ENCODE assay signal across 30 cellular contexts in genomic region chr4:6525474-6525873, GRCh38. TPM values are rescaled to one million over a fixed set of nuclear protein-coding genes. Genes with fewer than 3 reads are reported as not detected.
"Had no signal": no experiment of that assay in that cellular context is flagged by ENCODE, and none has a peak within 500 bp of the region (broad histone marks: within the 10 kb centered on the region; RNA-seq: fewer than 3 reads in every experiment).

No MANE protein-coding gene starts in this region.

- DNase-seq: Karpas-422, KBM-7, MM.1S, MV-4-11, NCI-H1092, NCI-H1105, NCI-H1417 treated with DMSO at 0.1 percent for 48 hours, NCI-H1436 treated with DMSO at 0.1 percent for 48 hours, NCI-H1694 treated with DMSO at 0.1 percent for 48 hours, NCI-H187 treated with DMSO at 0.1 percent for 48 hours, NCI-H2029, NCI-H2081, NCI-H2171 treated with DMSO at 0.1 percent for 48 hours, NCI-H2227 treated with DMSO at 0.1 percent for 48 hours, NCI-H345, NCI-H446, NCI-H510A, NCI-H524, NCI-H69, NCI-H748 treated with DMSO at 0.1 percent for 48 hours, NCI-H82, PC-9, SHP77, SIG-M5, SJCRH30, SW 1271 had no signal

- H3K9ac ChIP-seq: KMS-11 had no signal

- H3K4me3 ChIP-seq: PC-9, SJCRH30, SK-N-MC had no signal

- H3K27ac ChIP-seq: KMS-11, PC-9, RWPE1, SJCRH30, SK-N-MC had no signal

- H3K36me3 ChIP-seq: SJCRH30 had no signal

- H3K4me2 ChIP-seq: KMS-11, PC-9 had no signal

- H3K4me1 ChIP-seq: SJCRH30 had no signal

RNA-seq across cellular contexts. Expression of gene PPP2R2C, which starts 53.1 kb away (rescaled TPM):
- total RNA-seq: OCI-LY7, SJCRH30 had no signal
